ENCODE assay signal across 28 cellular contexts in the genomic region with DNA sequence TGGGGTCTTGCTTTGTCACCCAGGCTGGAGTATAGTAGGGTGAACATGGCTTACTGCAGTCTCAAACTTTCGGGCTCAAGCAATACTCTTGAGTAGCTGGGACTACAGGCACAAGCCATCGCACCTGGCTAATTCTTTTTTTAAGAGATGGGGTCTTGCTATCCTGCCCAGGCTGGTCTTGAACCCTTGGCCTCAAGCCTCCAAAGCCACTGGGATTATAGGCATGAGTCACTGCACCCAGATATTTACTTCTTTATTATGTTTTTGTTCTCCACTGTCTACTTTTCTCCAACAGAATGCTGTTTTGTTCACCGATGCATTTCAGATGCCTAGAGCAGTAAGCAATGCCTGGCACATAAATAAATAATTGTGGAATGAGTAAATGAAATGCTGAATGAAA.
"Had no signal": no experiment of that assay in that cellular context is flagged by ENCODE, and none has a peak within 500 bp of the region (broad histone marks: within the 10 kb centered on the region; RNA-seq: fewer than 3 reads in every experiment).

No MANE protein-coding gene starts in this region.

- H3K27ac ChIP-seq: colonic mucosa, coronary artery, dorsolateral prefrontal cortex, epithelial cell of prostate, esophagus muscularis mucosa, esophagus squamous epithelium, foreskin keratinocyte, gastrocnemius medialis, gastroesophageal sphincter, heart left ventricle, heart right ventricle had no signal

- ATAC-seq: effector memory CD8-positive, alpha-beta T cell; esophagus mucosa; foreskin keratinocyte; gastrocnemius medialis; gastroesophageal sphincter; heart left ventricle; heart right ventricle had no signal

- H3K4me1 ChIP-seq: colonic mucosa, esophagus muscularis mucosa, esophagus squamous epithelium, foreskin keratinocyte, gastrocnemius medialis, gastroesophageal sphincter, heart left ventricle, heart right ventricle had no signal

- H3K4me3 ChIP-seq: colonic mucosa, coronary artery, dorsolateral prefrontal cortex, esophagus muscularis mucosa, esophagus squamous epithelium, gastrocnemius medialis, gastroesophageal sphincter, heart left ventricle, heart right ventricle had no signal

- H3K27me3 ChIP-seq: colonic mucosa, esophagus muscularis mucosa, esophagus squamous epithelium, gastrocnemius medialis, gastroesophageal sphincter, heart left ventricle, heart right ventricle had no signal

- H3K9me3 ChIP-seq: colonic mucosa, esophagus muscularis mucosa, esophagus squamous epithelium, gastrocnemius medialis, gastroesophageal sphincter, heart left ventricle, heart right ventricle had no signal

- FAIRE-seq: colon, endometrium, endothelial cell of umbilical vein, frontal cortex had no signal

- H3K36me3 ChIP-seq: colonic mucosa, esophagus muscularis mucosa, esophagus squamous epithelium, gastrocnemius medialis, gastroesophageal sphincter, heart left ventricle, heart right ventricle had no signal

- DNase-seq: colonic mucosa; cortex of kidney; dermis blood vessel endothelial cell; dorsolateral prefrontal cortex; effector CD4-positive, alpha-beta T cell; effector CD8-positive, alpha-beta T cell; effector memory CD4-positive, alpha-beta T cell; effector memory CD8-positive, alpha-beta T cell; endodermal cell; erythroblast; esophagus squamous epithelium; foreskin fibroblast; foreskin keratinocyte; foreskin melanocyte; gastrocnemius medialis; glutamatergic neuron; head of caudate nucleus; heart left ventricle; heart right ventricle had no signal
